8 cellular contexts compared by ENCODE assay signal in genomic region chr18:47100214-47100831, GRCh38. TPM values are rescaled to one million over a fixed set of nuclear protein-coding genes. Genes with fewer than 3 reads are reported as not detected.
A peak's percentile ranks its signal among the peaks of the same experiment; 100 is the strongest.
DNase-seq lines count a peak whose midpoint lies in the region; ATAC-seq, FAIRE-seq and TF ChIP-seq lines count a peak whose summit lies in the region.

No MANE protein-coding gene starts in this region.

- CTCF ChIA-PET in A549 (lab: Yijun Ruan, JAX): interaction anchor here (0.7 to 4.4 kb wide), 7 partner anchors 11 to 104 kb away, joined by 3 to 36 read pairs (median 5); no protein-coding TSS in a partner anchor
- CTCF ChIA-PET in activated CD4-positive, alpha-beta T cell treated with anti-CD3 and anti-CD28 coated beads, Interleukin-2, amount 10 ng/mL, durations not matched to agents 7 days and 5 days (lab: Charles Lee): no interaction called here

- ATAC-seq in A549 (peak; percentile 77 to 86; a peak in 5 of 6 replicates), GM18868 (IDR thresholded peaks at IDR 0.05; ENCODE audit: unreplicated experiment) (no peak)

- no peaks in the 10 kb centered on the region for H3K36me3 Mint-ChIP-seq in activated CD4-positive, alpha-beta T cell treated with anti-CD3 and anti-CD28 coated beads, Interleukin-2, amount 10 ng/mL, durations not matched to agents 7 days and 5 days (ENCODE audit: low read depth)

- peak; percentile 22 to 31 for DNase-seq in A549 (ENCODE audit: low read depth in 1 of 2, low spot score in 1 of 2)
- DNase-seq in GM18507 (ENCODE audit: extremely low spot score, insufficient read length, low read depth): peak; percentile 4
- peak; percentile 39 for DNase-seq in NCI-H2171 (lab: John Stamatoyannopoulos, UW)
- peak; percentile 66 for DNase-seq in activated CD4-positive, alpha-beta T cell treated with anti-CD3 and anti-CD28 coated beads, Interleukin-2, amount 10 ng/mL, durations not matched to agents 7 days and 5 days
- peak; percentile 49 for DNase-seq in dedifferentiated amniotic fluid mesenchymal stem cell (ENCODE audit: extremely low spot score)
- peak; percentile 28 to 86 for DNase-seq in lower leg skin (ENCODE audit: low spot score in 2 of 2)
- peak; percentile 6 for DNase-seq in stimulated activated CD8-positive, alpha-beta memory T cell treated with anti-CD3 and anti-CD28 coated beads, Interleukin-12 subunit alpha, Interleukin-12 subunit beta, amount 100 ng/mL, for 4 hours (ENCODE audit: low read depth)

- no peaks in the 10 kb centered on the region for H3K4me1 Mint-ChIP-seq in activated CD4-positive, alpha-beta T cell treated with anti-CD3 and anti-CD28 coated beads, Interleukin-2, amount 10 ng/mL, durations not matched to agents 7 days and 5 days

- no peak overlapping the region for H3K4me3 Mint-ChIP-seq in activated CD4-positive, alpha-beta T cell treated with anti-CD3 and anti-CD28 coated beads, Interleukin-2, amount 10 ng/mL, durations not matched to agents 7 days and 5 days

- H3K9me3 ChIP-seq in A549: no peaks in the 10 kb centered on the region

- H3K27ac ChIP-seq in A549: no peak overlapping the region

- no peak for TF ChIP-seq EP300 in A549 (IDR thresholded peaks at IDR 0.05)

- TF ChIP-seq RAD21 in A549 (conservative IDR thresholded peaks at IDR 0.05 in 1 of 2, IDR thresholded peaks at IDR 0.05 in 1 of 2): peak; percentile 63 to 64

- H3K4me3 ChIP-seq in A549 (no peak overlapping the region), lower leg skin (ENCODE audit: low read depth, poor library complexity, severe bottlenecking) (no peak overlapping the region)

- intact Hi-C loops in lower leg skin (cut with DNase I; ENCODE audit: low total_unique reads): loop anchor here (10.0 kb wide), 2 partner anchors 84 to 644 kb away; no protein-coding TSS in a partner anchor

- H3K9me3 Mint-ChIP-seq in activated CD4-positive, alpha-beta T cell treated with anti-CD3 and anti-CD28 coated beads, Interleukin-2, amount 10 ng/mL, durations not matched to agents 7 days and 5 days: no peaks in the 10 kb centered on the region

- FAIRE-seq in A549 (lab: Jason Lieb, UNC) (no peak), GM18507 (lab: Jason Lieb, UNC) (peak; percentile 70)

- no peaks in the 10 kb centered on the region for H3K27me3 Mint-ChIP-seq in activated CD4-positive, alpha-beta T cell treated with anti-CD3 and anti-CD28 coated beads, Interleukin-2, amount 10 ng/mL, durations not matched to agents 7 days and 5 days

- TF ChIP-seq POLR2A in A549 (IDR thresholded peaks at IDR 0.05; ENCODE audit: low read length): no peak
- no peak for TF ChIP-seq POLR2A in lower leg skin (IDR thresholded peaks at IDR 0.05)

- 41% methylated on average over 9 of the region's 12 CpGs for WGBS in A549 (ENCODE audit: missing lambda C conversion rate)
- 26 to 28% methylated on average over 12 of the region's 12 CpGs for WGBS in lower leg skin, 2 donors

- no peak overlapping the region for H3K27ac Mint-ChIP-seq in activated CD4-positive, alpha-beta T cell treated with anti-CD3 and anti-CD28 coated beads, Interleukin-2, amount 10 ng/mL, durations not matched to agents 7 days and 5 days

- H3K4me1 ChIP-seq in A549: no peaks in the 10 kb centered on the region

- H3K4me2 ChIP-seq in A549: no peak overlapping the region

- peak; percentile 66 for TF ChIP-seq CTCF in A549 (IDR thresholded peaks at IDR 0.05)
- no peak for TF ChIP-seq CTCF in lower leg skin (IDR thresholded peaks at IDR 0.05)

- POLR2A ChIA-PET in A549 (lab: Yijun Ruan, JAX): no interaction called here
- POLR2A ChIA-PET in activated CD4-positive, alpha-beta T cell treated with anti-CD3 and anti-CD28 coated beads, Interleukin-2, amount 10 ng/mL, durations not matched to agents 7 days and 5 days (lab: Charles Lee): no interaction called here

TF ChIP-seq in A549, 52 proteins besides CTCF, POLR2A, EP300 and RAD21:
- no peak for TF ChIP-seq CHD2 (IDR thresholded peaks at IDR 0.05; ENCODE audit: low read length, partially characterized antibody)
- TF ChIP-seq FOXS1 (CRISPR knock-in tag; IDR thresholded peaks at IDR 0.05): no peak
- TF ChIP-seq CEBPB (IDR thresholded peaks at IDR 0.05): no peak
- TF ChIP-seq JUN (IDR thresholded peaks at IDR 0.05): no peak
- no peak for TF ChIP-seq EHF (CRISPR knock-in tag; IDR thresholded peaks at IDR 0.05)
- TF ChIP-seq SMC3 (IDR thresholded peaks at IDR 0.05): peak; percentile 42; the same call in 2 of the 3 replicates

RNA-seq across cellular contexts. Expression of gene HDHD2, which starts 50.0 kb away (rescaled TPM):
- 12.0 and 20.0 TPM in 2 replicates for polyA plus RNA-seq in A549 (2011; rRNA removed)
- polyA plus RNA-seq in A549 (2012; cell fraction: cytosol; rRNA removed): 3.4 and 4.0 TPM in 2 replicates
- polyA plus RNA-seq in A549 (2012; cell fraction: nucleus; rRNA removed): 3.0 and 3.1 TPM in 2 replicates
- polyA plus RNA-seq in A549 (2017; fragmentation: RNase III; extraction: RNeasy Plus Mini Kit Qiagen cat#74134 plus additional on column Dnase treatment): 16.1 to 18.0 TPM (median 16.7 TPM) in 3 replicates
- polyA minus RNA-seq in A549 (2011; rRNA and poly(A)+ RNA removed): 12.1 and 13.5 TPM in 2 replicates
- total RNA-seq in activated CD4-positive, alpha-beta T cell treated with anti-CD3 and anti-CD28 coated beads, Interleukin-2, amount 10 ng/mL, durations not matched to agents 7 days and 5 days: 10 to 100 TPM; 31.2 to 34.3 TPM
- 10 to 100 TPM; 12.9 to 30.0 (median 15.9) TPM for total RNA-seq in lower leg skin

Comparison
In these comparisons a context has a peak if more than half of its experiments do, and no peak if none do; other contexts are left out.
1. DNase-seq: peak in every context shown above with its lines; median percentile 66 in activated CD4-positive, alpha-beta T cell treated with anti-CD3 and anti-CD28 coated beads, Interleukin-2, amount 10 ng/mL, durations not matched to agents 7 days and 5 days; 57 in lower leg skin; 49 in dedifferentiated amniotic fluid mesenchymal stem cell; 39 in NCI-H2171; 26 in A549; 6 in stimulated activated CD8-positive, alpha-beta memory T cell treated with anti-CD3 and anti-CD28 coated beads, Interleukin-12 subunit alpha, Interleukin-12 subunit beta, amount 100 ng/mL, for 4 hours; 4 in GM18507.